Comparison of ENCODE assay signal across 15 cellular contexts in the genomic region with DNA sequence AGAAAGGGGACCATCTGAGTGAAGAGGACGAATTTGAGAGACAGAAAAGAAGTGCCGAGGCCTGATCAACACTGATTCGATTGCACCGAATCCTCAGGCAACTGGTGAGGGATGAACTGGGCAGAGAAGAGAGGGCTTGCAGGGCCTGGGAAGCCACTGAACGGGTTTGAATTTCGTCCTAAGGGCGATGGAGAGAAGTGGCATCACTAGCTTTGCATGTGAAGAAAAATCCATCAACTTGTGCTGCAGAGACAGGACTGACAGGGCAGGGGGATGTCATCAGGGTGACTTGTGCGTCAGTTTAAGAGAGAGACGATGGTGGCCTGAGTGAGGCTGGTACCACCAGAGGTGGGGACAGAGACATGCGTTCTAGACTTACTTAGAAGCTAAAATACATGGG.
DNase-seq lines count a peak whose midpoint lies in the region; TF ChIP-seq lines count a peak whose summit lies in the region.
"Had no signal": no experiment of that assay in that cellular context is flagged by ENCODE, and none has a peak within 500 bp of the region (broad histone marks: within the 10 kb centered on the region; RNA-seq: fewer than 3 reads in every experiment).

No MANE protein-coding gene starts in this region.

- H3K27me3 Mint-ChIP-seq in glutamatergic neuron (ENCODE audit: unreplicated experiment) (peaks cover 2% of the 10 kb centered on the region), type B pancreatic cell (peaks cover 8% of the 10 kb centered on the region)

- H3K4me3 Mint-ChIP-seq in glutamatergic neuron (ENCODE audit: unreplicated experiment) = peak overlapping the region; percentile 7
- no peak overlapping the region for H3K4me3 Mint-ChIP-seq in type B pancreatic cell
- H3K4me3 Mint-ChIP-seq: CD4-positive, alpha-beta memory T cell had no signal

- H3K9me3 ChIP-seq in BLaER1 (no peaks in the 10 kb centered on the region), colonic mucosa (no peaks in the 10 kb centered on the region)
- H3K9me3 ChIP-seq: HAP-1 had no signal

- DNase-seq in colonic mucosa (peak; percentile 14), glutamatergic neuron (no peak), type B pancreatic cell (ENCODE audit: extremely low spot score, unreplicated experiment) (peak; percentile 31), SIG-M5 treated with dmso at 0.1 percent for 504 hours (lab: John Stamatoyannopoulos, UW; ENCODE audit: unreplicated experiment) (no peak), GM19240 (ENCODE audit: insufficient read length, low spot score) (no peak), HuH-7 (ENCODE audit: low spot score) (no peak)
- DNase-seq: ACHN; CD4-positive, alpha-beta memory T cell; DMS153; DMS79 treated with DMSO at 0.1 percent for 48 hours; EL; GOT3 had no signal

- H3K36me3 Mint-ChIP-seq in glutamatergic neuron (ENCODE audit: unreplicated experiment) = no peaks in the 10 kb centered on the region
- no peaks in the 10 kb centered on the region for H3K36me3 Mint-ChIP-seq in type B pancreatic cell
- H3K36me3 Mint-ChIP-seq: CD4-positive, alpha-beta memory T cell had no signal

- intact Hi-C loops in colonic mucosa (cut with DNase I) = no loop called here

- peaks cover 16% of the 10 kb centered on the region for H3K4me1 ChIP-seq in BLaER1
- H3K4me1 ChIP-seq in colonic mucosa = no peaks in the 10 kb centered on the region
- H3K4me1 ChIP-seq: HAP-1 had no signal

- H3K4me3 ChIP-seq in BLaER1 = no peak overlapping the region
- no peak overlapping the region for H3K4me3 ChIP-seq in colonic mucosa
- H3K4me3 ChIP-seq: HAP-1 had no signal

- H3K9ac ChIP-seq in BLaER1 (no peak overlapping the region), colonic mucosa (ENCODE audit: low read depth in 2 of 2, low read length in 2 of 2) (no peak overlapping the region)

- H3K27ac Mint-ChIP-seq in glutamatergic neuron (ENCODE audit: unreplicated experiment) (no peak overlapping the region), type B pancreatic cell (peak overlapping the region; percentile 37)

- H3K27ac ChIP-seq in BLaER1 (no peak overlapping the region), colonic mucosa (no peak overlapping the region)
- H3K27ac ChIP-seq: C4-2B had no signal

- H3K9me3 Mint-ChIP-seq in glutamatergic neuron (ENCODE audit: unreplicated experiment) (peaks cover 6% of the 10 kb centered on the region), type B pancreatic cell (peaks cover 7% of the 10 kb centered on the region)
- H3K9me3 Mint-ChIP-seq: CD4-positive, alpha-beta memory T cell had no signal

- TF ChIP-seq CTCF in colonic mucosa (IDR thresholded peaks at IDR 0.05) (no peak), glutamatergic neuron (IDR thresholded peaks at IDR 0.05; ENCODE audit: partially characterized antibody, unreplicated experiment) (no peak), type B pancreatic cell (conservative IDR thresholded peaks at IDR 0.05) (no peak)

- H3K36me3 ChIP-seq in BLaER1 (no peaks in the 10 kb centered on the region), colonic mucosa (no peaks in the 10 kb centered on the region)
- H3K36me3 ChIP-seq: HAP-1 had no signal

- H3K4me2 ChIP-seq in BLaER1 = peak overlapping the region; percentile 64

- H3K27me3 ChIP-seq in BLaER1 = no peaks in the 10 kb centered on the region
- no peaks in the 10 kb centered on the region for H3K27me3 ChIP-seq in colonic mucosa

- H4K20me1 ChIP-seq in BLaER1 = no peaks in the 10 kb centered on the region

- peaks cover 16% of the 10 kb centered on the region for H3K4me1 Mint-ChIP-seq in glutamatergic neuron (ENCODE audit: low read depth, unreplicated experiment)
- H3K4me1 Mint-ChIP-seq in type B pancreatic cell (ENCODE audit: unreplicated experiment) = no peaks in the 10 kb centered on the region
- H3K4me1 Mint-ChIP-seq: CD4-positive, alpha-beta memory T cell had no signal

Comparison
In these comparisons a context has a peak if more than half of its experiments do, and no peak if none do; other contexts are left out.
1. DNase-seq: peak in colonic mucosa (single experiment) and type B pancreatic cell (single experiment); none in glutamatergic neuron (single experiment), SIG-M5 treated with dmso at 0.1 percent for 504 hours (single experiment), GM19240 (single experiment) and HuH-7 (single experiment).